ENCODE assay signal across 20 cellular contexts in the genomic region with DNA sequence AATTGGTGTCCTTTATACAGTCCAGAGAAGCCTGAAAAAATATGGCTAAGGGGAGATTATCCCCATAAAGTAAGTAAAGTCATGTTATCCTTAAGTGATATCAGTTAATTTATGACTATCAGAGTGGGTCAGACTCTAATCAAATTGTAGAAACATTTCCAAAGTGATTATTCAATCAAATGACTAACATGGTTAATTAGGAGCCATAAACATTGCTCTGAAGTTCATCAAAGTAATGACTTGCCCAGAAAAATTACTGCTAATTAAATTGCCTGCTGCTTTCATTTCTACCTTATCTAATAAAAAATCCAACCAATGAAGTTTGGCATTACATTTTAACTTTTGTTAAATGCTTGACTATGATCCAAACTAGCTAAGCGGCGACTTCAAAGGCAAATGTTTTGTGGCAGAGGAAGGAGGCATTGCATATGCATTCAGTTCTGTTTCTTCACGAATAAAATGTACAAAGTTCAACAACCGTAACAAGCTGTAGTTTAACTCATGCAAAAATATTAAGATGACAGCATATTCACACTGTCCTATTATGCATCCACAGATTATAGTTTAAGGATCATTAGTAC.
DNase-seq lines count a peak whose midpoint lies in the region; ATAC-seq, FAIRE-seq and TF ChIP-seq lines count a peak whose summit lies in the region.
"Had no signal": no experiment of that assay in that cellular context is flagged by ENCODE, and none has a peak within 500 bp of the region (broad histone marks: within the 10 kb centered on the region; RNA-seq: fewer than 3 reads in every experiment).

No MANE protein-coding gene starts in this region.

- no peak for TF ChIP-seq POLR2A in H54 (IDR thresholded peaks at IDR 0.05; ENCODE audit: low read depth, low read length)

- no peaks in the 10 kb centered on the region for H3K9me3 Mint-ChIP-seq in activated CD4-positive, alpha-beta memory T cell treated with anti-CD3 and anti-CD28 coated beads, Interleukin-2, amount 10 ng/mL, durations not matched to agents 7 days and 5 days

- CTCF ChIA-PET in activated CD4-positive, alpha-beta memory T cell treated with anti-CD3 and anti-CD28 coated beads, Interleukin-2, amount 10 ng/mL, durations not matched to agents 7 days and 5 days (lab: Charles Lee): no interaction called here

- H3K27ac Mint-ChIP-seq in activated CD4-positive, alpha-beta memory T cell treated with anti-CD3 and anti-CD28 coated beads, Interleukin-2, amount 10 ng/mL, durations not matched to agents 7 days and 5 days: no peak overlapping the region
- H3K27ac Mint-ChIP-seq: CD14-positive monocyte had no signal

- DNase-seq in H54 (ENCODE audit: insufficient read length, low spot score): no peak
- peak; percentile 30 to 47 for DNase-seq in NCI-H526 (lab: John Stamatoyannopoulos, UW)
- DNase-seq in SW480 (ENCODE audit: low spot score): peak; percentile 84
- DNase-seq in left colon: no peak
- DNase-seq in aorta: no peak
- no peak for DNase-seq in HTR-8/SVneo (ENCODE audit: insufficient read length, low spot score)
- no peak for DNase-seq in activated CD4-positive, alpha-beta memory T cell treated with anti-CD3 and anti-CD28 coated beads, Interleukin-2, amount 10 ng/mL, durations not matched to agents 7 days and 5 days
- DNase-seq: DMS 273 treated with DMSO at 0.1 percent for 48 hours, GDM1, Kasumi-1, NCI-H187, NCI-H446, Peyer's patch had no signal

- no peaks in the 10 kb centered on the region for H3K36me3 ChIP-seq in aorta (ENCODE audit: control insufficient read depth in 1 of 2, insufficient read depth in 2 of 2, low read length in 1 of 2)
- H3K36me3 ChIP-seq: Peyer's patch had no signal

- H3K36me3 Mint-ChIP-seq in activated CD4-positive, alpha-beta memory T cell treated with anti-CD3 and anti-CD28 coated beads, Interleukin-2, amount 10 ng/mL, durations not matched to agents 7 days and 5 days (ENCODE audit: low read depth): no peaks in the 10 kb centered on the region
- H3K36me3 Mint-ChIP-seq: CD14-positive monocyte had no signal

- peaks cover 45% of the 10 kb centered on the region for H3K4me1 Mint-ChIP-seq in activated CD4-positive, alpha-beta memory T cell treated with anti-CD3 and anti-CD28 coated beads, Interleukin-2, amount 10 ng/mL, durations not matched to agents 7 days and 5 days

- H3K4me3 Mint-ChIP-seq in activated CD4-positive, alpha-beta memory T cell treated with anti-CD3 and anti-CD28 coated beads, Interleukin-2, amount 10 ng/mL, durations not matched to agents 7 days and 5 days: no peak overlapping the region
- H3K4me3 Mint-ChIP-seq: CD14-positive monocyte had no signal

- H3K27me3 Mint-ChIP-seq in activated CD4-positive, alpha-beta memory T cell treated with anti-CD3 and anti-CD28 coated beads, Interleukin-2, amount 10 ng/mL, durations not matched to agents 7 days and 5 days: no peaks in the 10 kb centered on the region

- no peak overlapping the region for H3K27ac ChIP-seq in aorta (ENCODE audit: low read depth in 1 of 2, low read length in 2 of 2)
- H3K27ac ChIP-seq: A549, Peyer's patch had no signal

- H3K4me3 ChIP-seq in aorta (ENCODE audit: low read length in 2 of 2): no peak overlapping the region
- H3K4me3 ChIP-seq: A549, Peyer's patch had no signal

- POLR2A ChIA-PET in activated CD4-positive, alpha-beta memory T cell treated with anti-CD3 and anti-CD28 coated beads, Interleukin-2, amount 10 ng/mL, durations not matched to agents 7 days and 5 days (lab: Charles Lee): no interaction called here

- peaks cover 0 to 1% of the 10 kb centered on the region in 2 donors for H3K4me1 ChIP-seq in aorta (ENCODE audit: control insufficient read depth in 1 of 2, insufficient read depth in 2 of 2, low read length in 2 of 2)
- H3K4me1 ChIP-seq: A549 had no signal

- ATAC-seq in left colon: peak; percentile 39
- ATAC-seq in aorta (ENCODE audit: low FRiP score): no peak
- no peak for ATAC-seq in HG03025 (IDR thresholded peaks at IDR 0.05; ENCODE audit: low FRiP score, unreplicated experiment)
- ATAC-seq: A549, Right ventricle myocardium inferior had no signal

- peak; percentile 94 for FAIRE-seq in H54 (lab: Jason Lieb, UNC)
- FAIRE-seq in HTR-8/SVneo (lab: Jason Lieb, UNC): no peak
- FAIRE-seq: A549, GM12891, GM18507, H1 had no signal

- intact Hi-C loops in left colon (cut with DNase I, micrococcal nuclease) (no loop called here), aorta (cut with DNase I) (no loop called here)

- no peaks in the 10 kb centered on the region for H3K27me3 ChIP-seq in aorta (ENCODE audit: control insufficient read depth in 1 of 2, insufficient read depth in 2 of 2, low read length in 1 of 2)
- H3K27me3 ChIP-seq: Peyer's patch had no signal

- no peaks in the 10 kb centered on the region for H3K9me3 ChIP-seq in aorta (ENCODE audit: control insufficient read depth, low read length)
- H3K9me3 ChIP-seq: A549, Peyer's patch had no signal

- 49 to 57% methylated on average over 4 of the region's 4 CpGs for WGBS in aorta, 2 donors

Comparison
In these comparisons a context has a peak if more than half of its experiments do, and no peak if none do; other contexts are left out.
1. DNase-seq: peak in NCI-H526 (2 of 2) and SW480 (single experiment); none in H54 (single experiment), left colon (0 of 2), aorta (0 of 2), HTR-8/SVneo (single experiment) and activated CD4-positive, alpha-beta memory T cell treated with anti-CD3 and anti-CD28 coated beads, Interleukin-2, amount 10 ng/mL, durations not matched to agents 7 days and 5 days (single experiment).